ENCODE assay signal across 16 cellular contexts in the genomic region with DNA sequence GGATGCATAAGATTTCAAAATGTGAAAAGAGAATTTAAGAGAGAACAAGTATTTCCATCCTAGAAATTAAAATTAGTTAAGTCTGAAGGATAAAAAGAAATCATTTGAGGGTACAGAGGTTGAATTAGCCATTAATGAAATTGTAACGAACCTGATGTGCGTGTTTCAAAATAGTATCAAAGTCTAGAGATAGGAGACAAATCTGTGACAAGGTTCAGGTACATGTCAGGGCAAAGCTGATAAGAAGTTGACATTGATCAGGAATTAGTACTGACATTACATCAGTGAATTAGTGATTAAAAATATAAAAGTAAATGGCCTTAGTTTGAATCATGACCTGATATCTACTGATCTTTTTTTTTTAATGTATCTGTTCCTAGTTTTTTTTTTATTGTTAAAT.
DNase-seq lines count a peak whose midpoint lies in the region; ATAC-seq, FAIRE-seq and TF ChIP-seq lines count a peak whose summit lies in the region.
"Had no signal": no experiment of that assay in that cellular context is flagged by ENCODE, and none has a peak within 500 bp of the region (broad histone marks: within the 10 kb centered on the region; RNA-seq: fewer than 3 reads in every experiment).

No MANE protein-coding gene starts in this region.

- peak; percentile 94 for FAIRE-seq in islet of Langerhans (lab: Jason Lieb, UNC)
- no peak for FAIRE-seq in pancreas (lab: Jason Lieb, UNC)
- FAIRE-seq: GM12892, H54 had no signal

- TF ChIP-seq CTCF in body of pancreas (IDR thresholded peaks at IDR 0.05) (no peak), pancreas (IDR thresholded peaks at IDR 0.05) (no peak)

- H3K9me3 ChIP-seq in body of pancreas (no peaks in the 10 kb centered on the region), pancreas (no peaks in the 10 kb centered on the region)
- H3K9me3 ChIP-seq: HAP-1 had no signal

- 32 to 36% methylated on average over 2 of the region's 2 CpGs for WGBS in body of pancreas, 2 donors
- WGBS in pancreas, 2 donors, result 21 to 33% methylated on average over 2 of the region's 2 CpGs

- H3K4me1 ChIP-seq in body of pancreas (peaks cover 36% of the 10 kb centered on the region), pancreas (peaks cover 9 to 28% (median 12%) of the 10 kb centered on the region in 3 donors)

- H3K36me3 ChIP-seq in body of pancreas (replicated peaks in 1 of 2; ENCODE audit: insufficient read depth in 1 of 2, low read depth in 2 of 2), result no peaks in the 10 kb centered on the region
- H3K36me3 ChIP-seq in pancreas, result no peaks in the 10 kb centered on the region
- H3K36me3 ChIP-seq: HAP-1 had no signal

- TF ChIP-seq POLR2A in body of pancreas (IDR thresholded peaks at IDR 0.05), result no peak

- intact Hi-C loops in body of pancreas (cut with DNase I), result no loop called here
- intact Hi-C loops in pancreas (cut with DNase I), result loop anchor here in 1 of 3 donors (10.0 kb wide), 2 partner anchors 287 to 383 kb away; no protein-coding TSS in a partner anchor

- no peaks in the 10 kb centered on the region for H3K27me3 ChIP-seq in body of pancreas
- no peaks in the 10 kb centered on the region for H3K27me3 ChIP-seq in pancreas

- ATAC-seq in body of pancreas (no peak), pancreas (no peak)

- H3K4me3 ChIP-seq in body of pancreas (no peak overlapping the region), pancreas (peak overlapping the region in 3 of 4 donors; percentile 26 to 48 (median 43))
- H3K4me3 ChIP-seq: HAP-1 had no signal

- H3K27ac ChIP-seq in body of pancreas (peak overlapping the region in 3 of 4 donors; percentile 58 to 89 (median 71)), pancreas (peak overlapping the region in 2 of 4 donors; percentile 51 to 75)

- no peak for DNase-seq in body of pancreas
- DNase-seq in pancreas, result no peak
- no peak for DNase-seq in effector CD4-positive, alpha-beta T cell
- DNase-seq in DMS53 (lab: John Stamatoyannopoulos, UW), result no peak
- DNase-seq in NCI-H1092 treated with DMSO at 0.1 percent for 48 hours (lab: John Stamatoyannopoulos, UW), result no peak
- DNase-seq: C1 segment of cervical spinal cord; Calu3; CD4-positive, alpha-beta memory T cell; COR-L47; DND-41; GOT3; HFFc6 had no signal

Comparison
In these comparisons a context has a peak if more than half of its experiments do, and no peak if none do; other contexts are left out.
1. H3K4me3 ChIP-seq: peak in pancreas (3 of 4); none in body of pancreas (0 of 2).